ENCODE assay signal across 1 cellular context in genomic region chr19:33176670-33177416, GRCh38.
TF ChIP-seq lines count a peak whose summit lies in the region.

No MANE protein-coding gene starts in this region.

TF ChIP-seq in GM12878, 131 proteins besides CTCF, POLR2A, EP300 and RAD21 (continued from another document):
- TF ChIP-seq ZBTB11 (CRISPR knock-in tag; IDR thresholded peaks at IDR 0.05) (peak; percentile 82), TBL1XR1 (IDR thresholded peaks at IDR 0.05; ENCODE audit: low read depth, low read length) (peak; percentile 92), BACH1 (IDR thresholded peaks at IDR 0.05; ENCODE audit: borderline replicate concordance) (peak; percentile 46), PKNOX1 (IDR thresholded peaks at IDR 0.05) (peak; percentile 31; the same call in 1 of the 2 replicates), MEF2A (IDR thresholded peaks at IDR 0.05; ENCODE audit: insufficient read depth, low read depth, low read length) (0 out of 2 replicates have a peak, but pooled peaks have one; percentile 18), GATAD2B (conservative IDR thresholded peaks at IDR 0.05; ENCODE audit: low read depth) (peak; percentile 73; the same call in 1 of the 2 replicates), SMAD5 (IDR thresholded peaks at IDR 0.05; ENCODE audit: low read depth) (peak; percentile 93), ZSCAN29 (IDR thresholded peaks at IDR 0.05) (peak; percentile 90), CHD2 (IDR thresholded peaks at IDR 0.05; ENCODE audit: borderline replicate concordance, low read depth, low read length) (no peak), GABPA (IDR thresholded peaks at IDR 0.05; ENCODE audit: low read depth) (peak; percentile 73), BCL3 (IDR thresholded peaks at IDR 0.05; ENCODE audit: borderline replicate concordance, insufficient read depth, low read depth, low read length, poor library complexity, severe bottlenecking) (no peak), YY1 (IDR thresholded peaks at IDR 0.05; ENCODE audit: low read depth, low read length) (peak; percentile 20; the same call in 1 of the 2 replicates), STAT3 (IDR thresholded peaks at IDR 0.05; ENCODE audit: low read depth, low read length) (no peak), ELK1 (IDR thresholded peaks at IDR 0.05; ENCODE audit: low read depth, low read length) (peak; percentile 83), TCF3 (IDR thresholded peaks at IDR 0.05; ENCODE audit: borderline replicate concordance, insufficient read depth, low read depth, low read length) (peak; percentile 82; the same call in 1 of the 2 replicates), ZBTB40 (IDR thresholded peaks at IDR 0.05; ENCODE audit: borderline replicate concordance) (peak; percentile 90), RCOR1 (conservative IDR thresholded peaks at IDR 0.05; ENCODE audit: low read depth, low read length) (no peak)
